ENCODE assay signal across 8 cellular contexts in the genomic region with DNA sequence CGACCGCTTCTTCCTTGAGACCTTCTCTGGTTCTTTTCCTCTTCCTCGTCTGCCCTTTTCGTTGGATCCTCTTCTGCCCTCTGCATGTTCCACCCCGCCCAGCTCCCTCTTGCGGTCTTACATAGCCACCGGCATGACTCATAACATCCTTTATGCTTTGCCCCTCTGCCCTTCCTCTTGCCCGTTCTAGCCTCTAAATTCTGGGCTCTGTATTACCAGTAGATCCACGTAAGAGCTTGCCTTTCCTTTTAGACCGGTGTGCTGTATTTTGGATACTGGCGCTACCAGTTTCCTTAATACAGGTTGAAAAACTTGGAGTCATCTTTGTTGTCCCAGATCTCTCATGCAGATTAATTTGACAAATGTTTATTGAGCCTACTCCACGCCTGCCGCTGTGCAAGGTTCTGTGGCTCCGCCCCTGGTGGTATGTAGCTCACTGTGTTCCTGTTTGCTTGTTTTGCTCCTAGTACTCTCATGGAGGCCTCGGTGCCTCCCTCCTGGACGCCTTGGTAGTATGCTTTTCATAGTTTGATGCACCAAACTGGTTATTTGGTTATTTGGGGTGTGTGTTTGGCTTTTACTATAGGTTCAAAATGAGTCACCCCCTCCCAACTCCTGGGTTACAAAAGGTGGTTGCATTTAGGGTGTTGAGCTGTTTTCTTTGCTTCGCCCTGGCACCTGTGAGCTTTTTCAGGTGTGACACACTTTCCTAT. TPM values are rescaled to one million over a fixed set of nuclear protein-coding genes. Genes with fewer than 3 reads are reported as not detected.
DNase-seq lines count a peak whose midpoint lies in the region; ATAC-seq and TF ChIP-seq lines count a peak whose summit lies in the region.

No MANE protein-coding gene starts in this region.

- H3K36me3 ChIP-seq in colonic mucosa = peaks cover 10% of the 10 kb centered on the region

- no peaks in the 10 kb centered on the region for H3K27me3 ChIP-seq in colonic mucosa

- DNase-seq in NCI-H2081 (lab: John Stamatoyannopoulos, UW) = peak; percentile 37 to 60
- DNase-seq in NCI-H2081 treated with DMSO at 0.1 percent for 48 hours (lab: John Stamatoyannopoulos, UW) = no peak
- DNase-seq in NCI-H2196 treated with DMSO at 0.1 percent for 48 hours (lab: John Stamatoyannopoulos, UW; ENCODE audit: unreplicated experiment) = peak; percentile 36
- peak; percentile 69 for DNase-seq in activated CD4-positive, CD25-positive, alpha-beta regulatory T cell treated with anti-CD3 and anti-CD28 coated beads, Interleukin-2, amount 50 U/mL, for 72 hours
- DNase-seq in colonic mucosa = peak; percentile 90
- DNase-seq in left lobe of liver (ENCODE audit: low spot score) = peak; percentile 72
- DNase-seq in stimulated activated CD4-positive, alpha-beta T cell treated with anti-CD3 and anti-CD28 coated beads, Interleukin-4, amount 100 ng/mL, for 4 hours = peak; percentile 57 to 78

- intact Hi-C loops in colonic mucosa (cut with DNase I) = loop anchor here (10.0 kb wide), 1 partner anchor 199 kb away; the partner anchor contains the start of genes LNX2 and POLR1D

- no peaks in the 10 kb centered on the region for H3K9me3 ChIP-seq in colonic mucosa

- H3K4me1 ChIP-seq in colonic mucosa = peaks cover 3% of the 10 kb centered on the region

- peak overlapping the region; percentile 75 to 92 for H3K9ac ChIP-seq in colonic mucosa (ENCODE audit: low read depth in 2 of 2, low read length in 2 of 2)

- peak overlapping the region; percentile 65 for H3K4me3 ChIP-seq in colonic mucosa

- H3K27ac ChIP-seq in colonic mucosa = peak overlapping the region; percentile 90

- ATAC-seq in HG02981 (IDR thresholded peaks at IDR 0.05; ENCODE audit: unreplicated experiment) = peak; percentile 60
- peak; percentile 68 for ATAC-seq in left lobe of liver

- no peak for TF ChIP-seq CTCF in colonic mucosa (IDR thresholded peaks at IDR 0.05)

RNA-seq across cellular contexts. Expression of gene GTF3A, which starts 1.7 kb away (rescaled TPM):
- total RNA-seq in colonic mucosa (10 to 100 TPM; 39.7 to 76.0 TPM), left lobe of liver (64.5 TPM)

RNA-seq across cellular contexts. Expression of gene MTIF3, which starts 24.3 kb away (rescaled TPM):
- total RNA-seq in colonic mucosa (10 to 100 TPM; 53.7 to 65.1 TPM), left lobe of liver (24.0 TPM)
